Comparison of ENCODE assay signal across 10 cellular contexts in the genomic region with DNA sequence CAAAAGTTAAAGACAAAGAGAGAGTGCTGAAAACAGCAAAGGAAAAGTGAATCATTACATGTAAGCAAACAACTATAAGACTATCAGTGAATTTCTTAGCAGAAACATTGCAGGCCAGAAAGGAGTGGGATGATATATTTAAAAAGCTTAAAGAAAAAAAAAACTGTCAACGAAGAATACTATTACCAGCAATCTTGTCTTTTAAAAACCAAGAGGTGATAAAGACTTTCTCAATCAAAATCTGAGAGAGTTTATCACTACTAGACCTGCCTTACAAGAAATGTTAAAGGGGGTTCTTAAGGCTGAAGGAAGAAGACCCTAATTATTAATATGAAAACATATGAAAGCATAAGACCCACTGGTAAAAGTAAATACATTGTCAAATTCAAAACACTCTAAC.
"Had no signal": no experiment of that assay in that cellular context is flagged by ENCODE, and none has a peak within 500 bp of the region (broad histone marks: within the 10 kb centered on the region; RNA-seq: fewer than 3 reads in every experiment).

No MANE protein-coding gene starts in this region.

- H3K4me3 ChIP-seq: GM23248 had no signal

- H2AFZ ChIP-seq: GM23248 had no signal

- H3K27ac Mint-ChIP-seq: H9, HFFc6, IgD-negative memory B cell had no signal

- H3K27me3 Mint-ChIP-seq: IgD-negative memory B cell had no signal

- H3K4me3 Mint-ChIP-seq: H9, HFFc6, IgD-negative memory B cell had no signal

- DNase-seq: GM23248, H9, HCEC 1CT, HFFc6, KBM-7 had no signal

- H3K9me3 Mint-ChIP-seq: HFFc6 had no signal

- H3K4me1 Mint-ChIP-seq: H9, IgD-negative memory B cell had no signal

- FAIRE-seq: H1, H54, HepG2 had no signal

- ATAC-seq: HepG2 had no signal

- H3K27ac ChIP-seq: GM23248, HL-60 had no signal
